ENCODE assay signal across 1 cellular context in the genomic region with DNA sequence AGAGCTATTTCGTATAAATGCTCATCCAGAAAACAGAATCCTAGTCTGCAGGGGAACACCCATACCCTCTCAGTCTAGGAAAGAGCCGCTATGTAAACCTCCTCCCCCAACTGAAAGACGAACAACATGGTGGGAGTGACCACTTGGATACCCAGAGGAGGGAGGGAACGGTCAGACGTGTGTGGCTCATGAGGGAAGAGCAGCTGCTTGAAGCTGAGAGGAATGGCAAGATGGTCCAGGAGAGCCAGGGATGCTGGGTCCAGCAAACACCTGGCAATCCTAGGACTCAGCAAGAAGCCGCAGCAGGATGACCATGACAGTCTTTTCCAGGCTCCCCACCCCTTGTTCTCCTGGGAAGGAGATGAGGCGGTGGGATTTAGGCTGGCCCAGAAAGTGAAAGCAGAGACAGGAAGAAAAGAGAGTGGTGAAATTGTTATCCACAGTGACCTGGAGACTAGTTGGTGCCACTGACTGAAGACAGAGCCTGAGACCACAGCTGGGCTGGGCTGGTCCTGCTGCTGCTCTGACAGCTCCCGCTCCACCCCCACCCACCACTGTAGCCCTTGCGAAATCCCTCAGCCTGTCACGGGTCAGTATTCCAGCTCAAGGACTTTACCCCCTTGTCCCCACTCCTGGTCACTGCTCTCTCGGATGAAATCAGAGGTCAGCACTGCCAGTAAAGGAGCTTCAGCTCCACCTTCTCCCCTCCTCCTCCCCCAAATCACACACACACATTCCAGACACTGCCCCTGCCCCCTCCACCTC.
TF ChIP-seq lines count a peak whose summit lies in the region.

No MANE protein-coding gene starts in this region.

TF ChIP-seq in HepG2, 621 proteins besides CTCF, POLR2A, EP300 and RAD21 (continued from another document and continues in another):
- TF ChIP-seq, protein P1, sequence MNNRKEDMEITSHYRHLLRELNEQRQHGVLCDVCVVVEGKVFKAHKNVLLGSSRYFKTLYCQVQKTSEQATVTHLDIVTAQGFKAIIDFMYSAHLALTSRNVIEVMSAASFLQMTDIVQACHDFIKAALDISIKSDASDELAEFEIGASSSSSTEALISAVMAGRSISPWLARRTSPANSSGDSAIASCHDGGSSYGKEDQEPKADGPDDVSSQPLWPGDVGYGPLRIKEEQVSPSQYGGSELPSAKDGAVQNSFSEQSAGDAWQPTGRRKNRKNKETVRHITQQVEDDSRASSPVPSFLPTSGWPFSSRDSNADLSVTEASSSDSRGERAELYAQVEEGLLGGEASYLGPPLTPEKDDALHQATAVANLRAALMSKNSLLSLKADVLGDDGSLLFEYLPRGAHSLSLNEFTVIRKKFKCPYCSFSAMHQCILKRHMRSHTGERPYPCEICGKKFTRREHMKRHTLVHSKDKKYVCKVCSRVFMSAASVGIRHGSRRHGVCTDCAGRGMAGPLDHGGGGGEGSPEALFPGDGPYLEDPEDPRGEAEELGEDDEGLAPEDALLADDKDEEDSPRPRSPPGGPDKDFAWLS (CRISPR knock-in tag; IDR thresholded peaks at IDR 0.05; ENCODE audit: borderline replicate concordance): 0 out of 2 replicates have a peak, but pooled peaks have one; percentile 58
- no peak for TF ChIP-seq ZNF839 (CRISPR knock-in tag; IDR thresholded peaks at IDR 0.05; ENCODE audit: borderline replicate concordance)
- TF ChIP-seq, protein P2, sequence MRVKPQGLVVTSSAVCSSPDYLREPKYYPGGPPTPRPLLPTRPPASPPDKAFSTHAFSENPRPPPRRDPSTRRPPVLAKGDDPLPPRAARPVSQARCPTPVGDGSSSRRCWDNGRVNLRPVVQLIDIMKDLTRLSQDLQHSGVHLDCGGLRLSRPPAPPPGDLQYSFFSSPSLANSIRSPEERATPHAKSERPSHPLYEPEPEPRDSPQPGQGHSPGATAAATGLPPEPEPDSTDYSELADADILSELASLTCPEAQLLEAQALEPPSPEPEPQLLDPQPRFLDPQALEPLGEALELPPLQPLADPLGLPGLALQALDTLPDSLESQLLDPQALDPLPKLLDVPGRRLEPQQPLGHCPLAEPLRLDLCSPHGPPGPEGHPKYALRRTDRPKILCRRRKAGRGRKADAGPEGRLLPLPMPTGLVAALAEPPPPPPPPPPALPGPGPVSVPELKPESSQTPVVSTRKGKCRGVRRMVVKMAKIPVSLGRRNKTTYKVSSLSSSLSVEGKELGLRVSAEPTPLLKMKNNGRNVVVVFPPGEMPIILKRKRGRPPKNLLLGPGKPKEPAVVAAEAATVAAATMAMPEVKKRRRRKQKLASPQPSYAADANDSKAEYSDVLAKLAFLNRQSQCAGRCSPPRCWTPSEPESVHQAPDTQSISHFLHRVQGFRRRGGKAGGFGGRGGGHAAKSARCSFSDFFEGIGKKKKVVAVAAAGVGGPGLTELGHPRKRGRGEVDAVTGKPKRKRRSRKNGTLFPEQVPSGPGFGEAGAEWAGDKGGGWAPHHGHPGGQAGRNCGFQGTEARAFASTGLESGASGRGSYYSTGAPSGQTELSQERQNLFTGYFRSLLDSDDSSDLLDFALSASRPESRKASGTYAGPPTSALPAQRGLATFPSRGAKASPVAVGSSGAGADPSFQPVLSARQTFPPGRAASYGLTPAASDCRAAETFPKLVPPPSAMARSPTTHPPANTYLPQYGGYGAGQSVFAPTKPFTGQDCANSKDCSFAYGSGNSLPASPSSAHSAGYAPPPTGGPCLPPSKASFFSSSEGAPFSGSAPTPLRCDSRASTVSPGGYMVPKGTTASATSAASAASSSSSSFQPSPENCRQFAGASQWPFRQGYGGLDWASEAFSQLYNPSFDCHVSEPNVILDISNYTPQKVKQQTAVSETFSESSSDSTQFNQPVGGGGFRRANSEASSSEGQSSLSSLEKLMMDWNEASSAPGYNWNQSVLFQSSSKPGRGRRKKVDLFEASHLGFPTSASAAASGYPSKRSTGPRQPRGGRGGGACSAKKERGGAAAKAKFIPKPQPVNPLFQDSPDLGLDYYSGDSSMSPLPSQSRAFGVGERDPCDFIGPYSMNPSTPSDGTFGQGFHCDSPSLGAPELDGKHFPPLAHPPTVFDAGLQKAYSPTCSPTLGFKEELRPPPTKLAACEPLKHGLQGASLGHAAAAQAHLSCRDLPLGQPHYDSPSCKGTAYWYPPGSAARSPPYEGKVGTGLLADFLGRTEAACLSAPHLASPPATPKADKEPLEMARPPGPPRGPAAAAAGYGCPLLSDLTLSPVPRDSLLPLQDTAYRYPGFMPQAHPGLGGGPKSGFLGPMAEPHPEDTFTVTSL (CRISPR knock-in tag; IDR thresholded peaks at IDR 0.05; ENCODE audit: borderline replicate concordance): no peak
- TF ChIP-seq ATAD3A (CRISPR knock-in tag; IDR thresholded peaks at IDR 0.05): no peak
- TF ChIP-seq SNRNP70 (IDR thresholded peaks at IDR 0.05; ENCODE audit: low read depth, low read length): no peak
- no peak for TF ChIP-seq ZNF567 (CRISPR knock-in tag; IDR thresholded peaks at IDR 0.05; ENCODE audit: borderline replicate concordance)
- TF ChIP-seq SNAPC2 (CRISPR knock-in tag; IDR thresholded peaks at IDR 0.05): no peak
- no peak for TF ChIP-seq PTBP1 (IDR thresholded peaks at IDR 0.05; ENCODE audit: low read depth, low read length, poor library complexity, severe bottlenecking)
- TF ChIP-seq SRSF1 (optimal IDR thresholded peaks at IDR 0.05; ENCODE audit: low read depth, low read length): no peak
- TF ChIP-seq KLF15 (CRISPR knock-in tag; IDR thresholded peaks at IDR 0.05; ENCODE audit: borderline replicate concordance): no peak
- TF ChIP-seq ZNF34 (CRISPR knock-in tag; IDR thresholded peaks at IDR 0.05; ENCODE audit: borderline replicate concordance): no peak
- no peak; the same call in 1 of the 2 replicates for TF ChIP-seq ZNF383 (CRISPR knock-in tag; IDR thresholded peaks at IDR 0.05; ENCODE audit: borderline replicate concordance)
- TF ChIP-seq, protein P3, sequence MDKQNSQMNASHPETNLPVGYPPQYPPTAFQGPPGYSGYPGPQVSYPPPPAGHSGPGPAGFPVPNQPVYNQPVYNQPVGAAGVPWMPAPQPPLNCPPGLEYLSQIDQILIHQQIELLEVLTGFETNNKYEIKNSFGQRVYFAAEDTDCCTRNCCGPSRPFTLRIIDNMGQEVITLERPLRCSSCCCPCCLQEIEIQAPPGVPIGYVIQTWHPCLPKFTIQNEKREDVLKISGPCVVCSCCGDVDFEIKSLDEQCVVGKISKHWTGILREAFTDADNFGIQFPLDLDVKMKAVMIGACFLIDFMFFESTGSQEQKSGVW (CRISPR knock-in tag; IDR thresholded peaks at IDR 0.05; ENCODE audit: borderline replicate concordance): no peak
- TF ChIP-seq ZNF329 (CRISPR knock-in tag; IDR thresholded peaks at IDR 0.05; ENCODE audit: low read depth): no peak
- TF ChIP-seq ZNF260 (CRISPR knock-in tag; IDR thresholded peaks at IDR 0.05; ENCODE audit: borderline replicate concordance, low read depth): no peak
- TF ChIP-seq, protein P4, sequence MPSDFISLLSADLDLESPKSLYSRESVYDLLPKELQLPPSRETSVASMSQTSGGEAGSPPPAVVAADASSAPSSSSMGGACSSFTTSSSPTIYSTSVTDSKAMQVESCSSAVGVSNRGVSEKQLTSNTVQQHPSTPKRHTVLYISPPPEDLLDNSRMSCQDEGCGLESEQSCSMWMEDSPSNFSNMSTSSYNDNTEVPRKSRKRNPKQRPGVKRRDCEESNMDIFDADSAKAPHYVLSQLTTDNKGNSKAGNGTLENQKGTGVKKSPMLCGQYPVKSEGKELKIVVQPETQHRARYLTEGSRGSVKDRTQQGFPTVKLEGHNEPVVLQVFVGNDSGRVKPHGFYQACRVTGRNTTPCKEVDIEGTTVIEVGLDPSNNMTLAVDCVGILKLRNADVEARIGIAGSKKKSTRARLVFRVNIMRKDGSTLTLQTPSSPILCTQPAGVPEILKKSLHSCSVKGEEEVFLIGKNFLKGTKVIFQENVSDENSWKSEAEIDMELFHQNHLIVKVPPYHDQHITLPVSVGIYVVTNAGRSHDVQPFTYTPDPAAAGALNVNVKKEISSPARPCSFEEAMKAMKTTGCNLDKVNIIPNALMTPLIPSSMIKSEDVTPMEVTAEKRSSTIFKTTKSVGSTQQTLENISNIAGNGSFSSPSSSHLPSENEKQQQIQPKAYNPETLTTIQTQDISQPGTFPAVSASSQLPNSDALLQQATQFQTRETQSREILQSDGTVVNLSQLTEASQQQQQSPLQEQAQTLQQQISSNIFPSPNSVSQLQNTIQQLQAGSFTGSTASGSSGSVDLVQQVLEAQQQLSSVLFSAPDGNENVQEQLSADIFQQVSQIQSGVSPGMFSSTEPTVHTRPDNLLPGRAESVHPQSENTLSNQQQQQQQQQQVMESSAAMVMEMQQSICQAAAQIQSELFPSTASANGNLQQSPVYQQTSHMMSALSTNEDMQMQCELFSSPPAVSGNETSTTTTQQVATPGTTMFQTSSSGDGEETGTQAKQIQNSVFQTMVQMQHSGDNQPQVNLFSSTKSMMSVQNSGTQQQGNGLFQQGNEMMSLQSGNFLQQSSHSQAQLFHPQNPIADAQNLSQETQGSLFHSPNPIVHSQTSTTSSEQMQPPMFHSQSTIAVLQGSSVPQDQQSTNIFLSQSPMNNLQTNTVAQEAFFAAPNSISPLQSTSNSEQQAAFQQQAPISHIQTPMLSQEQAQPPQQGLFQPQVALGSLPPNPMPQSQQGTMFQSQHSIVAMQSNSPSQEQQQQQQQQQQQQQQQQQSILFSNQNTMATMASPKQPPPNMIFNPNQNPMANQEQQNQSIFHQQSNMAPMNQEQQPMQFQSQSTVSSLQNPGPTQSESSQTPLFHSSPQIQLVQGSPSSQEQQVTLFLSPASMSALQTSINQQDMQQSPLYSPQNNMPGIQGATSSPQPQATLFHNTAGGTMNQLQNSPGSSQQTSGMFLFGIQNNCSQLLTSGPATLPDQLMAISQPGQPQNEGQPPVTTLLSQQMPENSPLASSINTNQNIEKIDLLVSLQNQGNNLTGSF (CRISPR knock-in tag; IDR thresholded peaks at IDR 0.05): no peak
- TF ChIP-seq ZNF264 (CRISPR knock-in tag; IDR thresholded peaks at IDR 0.05): peak; percentile 64; the same call in 1 of the 2 replicates
- no peak for TF ChIP-seq RARG (CRISPR knock-in tag; IDR thresholded peaks at IDR 0.05; ENCODE audit: low read depth)
- TF ChIP-seq, protein P5, sequence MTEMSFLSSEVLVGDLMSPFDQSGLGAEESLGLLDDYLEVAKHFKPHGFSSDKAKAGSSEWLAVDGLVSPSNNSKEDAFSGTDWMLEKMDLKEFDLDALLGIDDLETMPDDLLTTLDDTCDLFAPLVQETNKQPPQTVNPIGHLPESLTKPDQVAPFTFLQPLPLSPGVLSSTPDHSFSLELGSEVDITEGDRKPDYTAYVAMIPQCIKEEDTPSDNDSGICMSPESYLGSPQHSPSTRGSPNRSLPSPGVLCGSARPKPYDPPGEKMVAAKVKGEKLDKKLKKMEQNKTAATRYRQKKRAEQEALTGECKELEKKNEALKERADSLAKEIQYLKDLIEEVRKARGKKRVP (CRISPR knock-in tag; IDR thresholded peaks at IDR 0.05): peak; percentile 1 to 61; a peak in 1 of 4 replicates
- TF ChIP-seq ELF3 (CRISPR knock-in tag; IDR thresholded peaks at IDR 0.05): peak; percentile 80
- no peak for TF ChIP-seq ZNF430 (CRISPR knock-in tag; IDR thresholded peaks at IDR 0.05)
- TF ChIP-seq ZNF296 (CRISPR knock-in tag; conservative IDR thresholded peaks at IDR 0.05): peak; percentile 76; the same call in 1 of the 2 replicates
- no peak for TF ChIP-seq MIER2 (CRISPR knock-in tag; IDR thresholded peaks at IDR 0.05)
- TF ChIP-seq IKZF1 (IDR thresholded peaks at IDR 0.05): no peak
- TF ChIP-seq CHCHD3 (CRISPR knock-in tag; IDR thresholded peaks at IDR 0.05): no peak
- no peak for TF ChIP-seq ZNF781 (CRISPR knock-in tag; IDR thresholded peaks at IDR 0.05; ENCODE audit: borderline replicate concordance, not compliant biosample characterization)
- TF ChIP-seq ZNF510 (CRISPR knock-in tag; IDR thresholded peaks at IDR 0.05; ENCODE audit: low read depth): no peak
- TF ChIP-seq KLF6 (CRISPR knock-in tag; IDR thresholded peaks at IDR 0.05): 0 out of 2 replicates have a peak, but pooled peaks have one; percentile 58
- TF ChIP-seq SSRP1 (CRISPR knock-in tag; IDR thresholded peaks at IDR 0.05): no peak
- TF ChIP-seq, protein P6, sequence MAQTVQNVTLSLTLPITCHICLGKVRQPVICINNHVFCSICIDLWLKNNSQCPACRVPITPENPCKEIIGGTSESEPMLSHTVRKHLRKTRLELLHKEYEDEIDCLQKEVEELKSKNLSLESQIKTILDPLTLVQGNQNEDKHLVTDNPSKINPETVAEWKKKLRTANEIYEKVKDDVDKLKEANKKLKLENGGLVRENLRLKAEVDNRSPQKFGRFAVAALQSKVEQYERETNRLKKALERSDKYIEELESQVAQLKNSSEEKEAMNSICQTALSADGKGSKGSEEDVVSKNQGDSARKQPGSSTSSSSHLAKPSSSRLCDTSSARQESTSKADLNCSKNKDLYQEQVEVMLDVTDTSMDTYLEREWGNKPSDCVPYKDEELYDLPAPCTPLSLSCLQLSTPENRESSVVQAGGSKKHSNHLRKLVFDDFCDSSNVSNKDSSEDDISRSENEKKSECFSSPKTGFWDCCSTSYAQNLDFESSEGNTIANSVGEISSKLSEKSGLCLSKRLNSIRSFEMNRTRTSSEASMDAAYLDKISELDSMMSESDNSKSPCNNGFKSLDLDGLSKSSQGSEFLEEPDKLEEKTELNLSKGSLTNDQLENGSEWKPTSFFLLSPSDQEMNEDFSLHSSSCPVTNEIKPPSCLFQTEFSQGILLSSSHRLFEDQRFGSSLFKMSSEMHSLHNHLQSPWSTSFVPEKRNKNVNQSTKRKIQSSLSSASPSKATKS (CRISPR knock-in tag; IDR thresholded peaks at IDR 0.05): 0 out of 2 replicates have a peak, but pooled peaks have one; percentile 24
- TF ChIP-seq SKI (IDR thresholded peaks at IDR 0.05; ENCODE audit: partially characterized antibody): peak; percentile 73
- TF ChIP-seq ZNF263 (CRISPR knock-in tag; IDR thresholded peaks at IDR 0.05): no peak; the same call in 1 of the 2 replicates
- TF ChIP-seq ZNF563 (CRISPR knock-in tag; IDR thresholded peaks at IDR 0.05): no peak; the same call in 1 of the 2 replicates
- no peak for TF ChIP-seq ZNF777 (CRISPR knock-in tag; IDR thresholded peaks at IDR 0.05)
- TF ChIP-seq, protein P7, sequence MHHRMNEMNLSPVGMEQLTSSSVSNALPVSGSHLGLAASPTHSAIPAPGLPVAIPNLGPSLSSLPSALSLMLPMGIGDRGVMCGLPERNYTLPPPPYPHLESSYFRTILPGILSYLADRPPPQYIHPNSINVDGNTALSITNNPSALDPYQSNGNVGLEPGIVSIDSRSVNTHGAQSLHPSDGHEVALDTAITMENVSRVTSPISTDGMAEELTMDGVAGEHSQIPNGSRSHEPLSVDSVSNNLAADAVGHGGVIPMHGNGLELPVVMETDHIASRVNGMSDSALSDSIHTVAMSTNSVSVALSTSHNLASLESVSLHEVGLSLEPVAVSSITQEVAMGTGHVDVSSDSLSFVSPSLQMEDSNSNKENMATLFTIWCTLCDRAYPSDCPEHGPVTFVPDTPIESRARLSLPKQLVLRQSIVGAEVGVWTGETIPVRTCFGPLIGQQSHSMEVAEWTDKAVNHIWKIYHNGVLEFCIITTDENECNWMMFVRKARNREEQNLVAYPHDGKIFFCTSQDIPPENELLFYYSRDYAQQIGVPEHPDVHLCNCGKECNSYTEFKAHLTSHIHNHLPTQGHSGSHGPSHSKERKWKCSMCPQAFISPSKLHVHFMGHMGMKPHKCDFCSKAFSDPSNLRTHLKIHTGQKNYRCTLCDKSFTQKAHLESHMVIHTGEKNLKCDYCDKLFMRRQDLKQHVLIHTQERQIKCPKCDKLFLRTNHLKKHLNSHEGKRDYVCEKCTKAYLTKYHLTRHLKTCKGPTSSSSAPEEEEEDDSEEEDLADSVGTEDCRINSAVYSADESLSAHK (CRISPR knock-in tag; IDR thresholded peaks at IDR 0.05; ENCODE audit: borderline replicate concordance): no peak
